33 cellular contexts compared by ENCODE assay signal in genomic region chr17:33689725-33690124, GRCh38.
DNase-seq lines count a peak whose midpoint lies in the region; ATAC-seq and TF ChIP-seq lines count a peak whose summit lies in the region.
"Had no signal": no experiment of that assay in that cellular context is flagged by ENCODE, and none has a peak within 500 bp of the region (broad histone marks: within the 10 kb centered on the region; RNA-seq: fewer than 3 reads in every experiment).

No MANE protein-coding gene starts in this region.

- CTCF ChIA-PET in naive thymus-derived CD4-positive, alpha-beta T cell (lab: Charles Lee): no interaction called here

- no peak overlapping the region for H3K4me3 Mint-ChIP-seq in naive thymus-derived CD4-positive, alpha-beta T cell
- H3K4me3 Mint-ChIP-seq: activated CD4-positive, alpha-beta memory T cell treated with anti-CD3 and anti-CD28 coated beads for 36 hours; activated T-cell treated with anti-CD3 and anti-CD28 coated beads, Interleukin-2, amount 50 U/mL, for 72 hours; effector memory CD8-positive, alpha-beta T cell; naive B cell; T-helper 17 cell had no signal

- H3K4me3 ChIP-seq in NB4 (ENCODE audit: low read depth, low read length): no peak overlapping the region
- no peak overlapping the region for H3K4me3 ChIP-seq in fibroblast of pulmonary artery (replicated peaks; ENCODE audit: low read depth, low read length)
- no peak overlapping the region for H3K4me3 ChIP-seq in naive thymus-derived CD4-positive, alpha-beta T cell (ENCODE audit: low read length)
- H3K4me3 ChIP-seq: heart left ventricle, PC-9, tibial artery had no signal

- H3K27me3 ChIP-seq in naive thymus-derived CD4-positive, alpha-beta T cell (ENCODE audit: control insufficient read depth in 2 of 2, insufficient read depth in 2 of 2, low read length in 2 of 2): no peaks in the 10 kb centered on the region

- no peaks in the 10 kb centered on the region for H3K4me1 ChIP-seq in naive thymus-derived CD4-positive, alpha-beta T cell (ENCODE audit: control insufficient read depth in 2 of 2, insufficient read depth in 2 of 2, low read length in 2 of 2)
- H3K4me1 ChIP-seq: heart left ventricle, tibial artery had no signal

- H3K36me3 Mint-ChIP-seq in naive thymus-derived CD4-positive, alpha-beta T cell: no peaks in the 10 kb centered on the region
- H3K36me3 Mint-ChIP-seq: activated CD4-positive, alpha-beta memory T cell treated with anti-CD3 and anti-CD28 coated beads for 36 hours; naive B cell had no signal

- DNase-seq in NB4 (ENCODE audit: low read depth): no peak
- no peak for DNase-seq in fibroblast of pulmonary artery (ENCODE audit: low read depth)
- no peak for DNase-seq in naive thymus-derived CD4-positive, alpha-beta T cell
- no peak for DNase-seq in stimulated activated CD4-positive, alpha-beta T cell treated with anti-CD3 and anti-CD28 coated beads, Interleukin-1b, Interleukin-23, amount 100 ng/mL, for 48 hours
- DNase-seq: activated CD4-positive, alpha-beta memory T cell treated with anti-CD3 and anti-CD28 coated beads for 36 hours; activated CD4-positive, CD25-positive, alpha-beta regulatory T cell treated with anti-CD3 and anti-CD28 coated beads, Interleukin-2, amount 50 U/mL, for 72 hours; activated naive CD4-positive, alpha-beta T cell treated with Interleukin-2 at 50 U/mL for 16 hours; activated T-cell treated with anti-CD3 and anti-CD28 coated beads, Interleukin-2, amount 50 U/mL, for 72 hours; C1 segment of cervical spinal cord; COR-L47; effector memory CD8-positive, alpha-beta T cell; erythroblast; GDM1; heart left ventricle; IMR-90; kidney; midbrain; naive B cell; NCI-H1105; NCI-H1930; NCI-H524 treated with DMSO at 0.1 percent for 48 hours; NK-92 treated with Interleukin-12 subunit alpha and Interleukin-12 subunit beta, amount 100 ng/mL, for 24 hours; PC-9; stimulated activated CD4-positive, alpha-beta T cell treated with anti-CD3 and anti-CD28 coated beads, Interleukin-4, amount 100 ng/mL, for 1 hour; T-helper 17 cell; tibial artery had no signal

- H3K27me3 Mint-ChIP-seq in naive thymus-derived CD4-positive, alpha-beta T cell: peaks cover under 1 to 14% (median 9%) of the 10 kb centered on the region in 5 donors

- no peaks in the 10 kb centered on the region for H3K9me3 ChIP-seq in naive thymus-derived CD4-positive, alpha-beta T cell (ENCODE audit: control insufficient read depth in 2 of 3, low read length in 3 of 3)
- H3K9me3 ChIP-seq: neutrophil, tibial artery had no signal

- H3K27ac ChIP-seq in C4-2B: no peak overlapping the region
- no peak overlapping the region for H3K27ac ChIP-seq in naive thymus-derived CD4-positive, alpha-beta T cell (ENCODE audit: low read depth, low read length)
- H3K27ac ChIP-seq: heart left ventricle, neutrophil, PC-9, tibial artery had no signal

- no peaks in the 10 kb centered on the region for H3K36me3 ChIP-seq in naive thymus-derived CD4-positive, alpha-beta T cell (ENCODE audit: control insufficient read depth in 2 of 3, insufficient read depth in 3 of 3, low read length in 3 of 3)
- H3K36me3 ChIP-seq: heart left ventricle, neutrophil, tibial artery had no signal

- peak; percentile 36 for TF ChIP-seq CTCF in C4-2B (conservative IDR thresholded peaks at IDR 0.05)
- peak; percentile 37 for TF ChIP-seq CTCF in GM12873 (IDR thresholded peaks at IDR 0.05; ENCODE audit: insufficient read depth, low read depth, low read length, missing control alignments)
- TF ChIP-seq CTCF in NB4 (IDR thresholded peaks at IDR 0.05; ENCODE audit: low read depth, low read length): peak; percentile 28
- TF ChIP-seq CTCF in fibroblast of pulmonary artery (IDR thresholded peaks at IDR 0.05; ENCODE audit: low read length, missing control alignments): peak; percentile 1

- ATAC-seq in GM19467 (IDR thresholded peaks at IDR 0.05; ENCODE audit: unreplicated experiment): no peak
- ATAC-seq in naive thymus-derived CD4-positive, alpha-beta T cell: no peak
- ATAC-seq: activated T-cell treated with anti-CD3 and anti-CD28 coated beads, Interleukin-2, amount 50 U/mL, for 72 hours; effector memory CD8-positive, alpha-beta T cell; heart left ventricle; Right ventricle myocardium inferior; sciatic nerve; T-helper 17 cell had no signal

- H3K9me3 Mint-ChIP-seq in naive thymus-derived CD4-positive, alpha-beta T cell: peaks cover 0 to 2% (median 0%) of the 10 kb centered on the region in 11 donors
- H3K9me3 Mint-ChIP-seq: activated CD4-positive, alpha-beta memory T cell treated with anti-CD3 and anti-CD28 coated beads for 36 hours; activated T-cell treated with anti-CD3 and anti-CD28 coated beads, Interleukin-2, amount 50 U/mL, for 72 hours had no signal

- H3K4me1 Mint-ChIP-seq in naive thymus-derived CD4-positive, alpha-beta T cell: no peaks in the 10 kb centered on the region
- H3K4me1 Mint-ChIP-seq: naive B cell, T-helper 17 cell had no signal

- no peak overlapping the region for H3K27ac Mint-ChIP-seq in naive thymus-derived CD4-positive, alpha-beta T cell
- H3K27ac Mint-ChIP-seq: activated CD4-positive, alpha-beta memory T cell treated with anti-CD3 and anti-CD28 coated beads for 36 hours; activated T-cell treated with anti-CD3 and anti-CD28 coated beads, Interleukin-2, amount 50 U/mL, for 72 hours; effector memory CD8-positive, alpha-beta T cell; naive B cell; progenitor cell of endocrine pancreas; T-helper 17 cell had no signal

- intact Hi-C loops in naive thymus-derived CD4-positive, alpha-beta T cell (cut with micrococcal nuclease): no loop called here

- no peak for TF ChIP-seq POLR2A in NB4 (IDR thresholded peaks at IDR 0.05; ENCODE audit: extremely low read depth, insufficient read length)

- POLR2A ChIA-PET in naive thymus-derived CD4-positive, alpha-beta T cell (lab: Charles Lee): no interaction called here
